10 cellular contexts compared by ENCODE assay signal in genomic region chr6:41021832-41022231, GRCh38. TPM values are rescaled to one million over a fixed set of nuclear protein-coding genes. Genes with fewer than 3 reads are reported as not detected.
DNase-seq lines count a peak whose midpoint lies in the region; ATAC-seq, FAIRE-seq and TF ChIP-seq lines count a peak whose summit lies in the region.
"Had no signal": no experiment of that assay in that cellular context is flagged by ENCODE, and none has a peak within 500 bp of the region (broad histone marks: within the 10 kb centered on the region; RNA-seq: fewer than 3 reads in every experiment).

No MANE protein-coding gene starts in this region.

- no peaks in the 10 kb centered on the region; the same call in 1 of the 2 replicates for H3K4me1 ChIP-seq in OCI-LY3 (ENCODE audit: low read length)
- peaks cover 11 to 33% (median 22%) of the 10 kb centered on the region in 3 donors for H3K4me1 ChIP-seq in pancreas

- no peak overlapping the region for H2AFZ ChIP-seq in OCI-LY3 (ENCODE audit: low read depth, low read length)

- no peak overlapping the region for H3K4me3 ChIP-seq in OCI-LY3 (ENCODE audit: low read length)
- no peak overlapping the region for H3K4me3 ChIP-seq in epithelial cell of proximal tubule (ENCODE audit: low read depth, low read length)
- no peak overlapping the region for H3K4me3 ChIP-seq in pancreas

- H3K27me3 ChIP-seq in OCI-LY3 (ENCODE audit: low read depth, low read length): no peaks in the 10 kb centered on the region
- H3K27me3 ChIP-seq in pancreas: no peaks in the 10 kb centered on the region

- H3K9me3 ChIP-seq in OCI-LY3 (ENCODE audit: insufficient read depth, low read length) (no peaks in the 10 kb centered on the region), pancreas (no peaks in the 10 kb centered on the region)

- H3K9ac ChIP-seq in OCI-LY3 (ENCODE audit: low read length): no peak overlapping the region

- intact Hi-C loops in pancreas (cut with DNase I): loop anchor here in 2 of 3 donors (10.0 kb wide), 1 partner anchor 127 kb away; no protein-coding TSS in a partner anchor

- DNase-seq in GM04503 (ENCODE audit: low read depth) (peak; percentile 37), epithelial cell of proximal tubule (ENCODE audit: low read depth) (no peak), pancreas (peak in 5 of 6 donors; percentile 51 to 77 (median 68)), NCI-H510A (lab: John Stamatoyannopoulos, UW) (no peak)
- DNase-seq in stimulated activated CD4-positive, alpha-beta T cell treated with anti-CD3 and anti-CD28 coated beads, Interleukin-2, amount 100 ng/mL, for 24 hours: no peak
- DNase-seq: activated T-cell treated with anti-CD3 and anti-CD28 coated beads, Interleukin-2, amount 50 U/mL, for 48 hours; NK-92 treated with Interleukin-12 subunit alpha and Interleukin-12 subunit beta, amount 100 ng/mL, for 24 hours; stimulated activated CD4-positive, alpha-beta T cell treated with anti-CD3 and anti-CD28 coated beads, Interleukin-15, amount 100 ng/mL, for 24 hours had no signal

- ATAC-seq in pancreas (peak; percentile 80 to 93 (median 90)), HG02763 (IDR thresholded peaks at IDR 0.05; ENCODE audit: unreplicated experiment) (no peak)

- WGBS in pancreas, 2 donors: 35 to 44% methylated on average over 3 of the region's 3 CpGs

- no peaks in the 10 kb centered on the region for H3K79me2 ChIP-seq in OCI-LY3 (ENCODE audit: low read length)

- no peaks in the 10 kb centered on the region for H4K20me1 ChIP-seq in OCI-LY3 (ENCODE audit: insufficient read depth, low read length)

- TF ChIP-seq CTCF in OCI-LY3 (IDR thresholded peaks at IDR 0.05; ENCODE audit: low read depth, low read length): peak; percentile 28; the same call in 1 of the 2 replicates
- peak; percentile 60 for TF ChIP-seq CTCF in epithelial cell of proximal tubule (conservative IDR thresholded peaks at IDR 0.05; ENCODE audit: low read depth, low read length)
- TF ChIP-seq CTCF in pancreas (IDR thresholded peaks at IDR 0.05): peak in 2 of 4 donors; percentile 8 to 13

- H3K36me3 ChIP-seq in OCI-LY3 (replicated peaks; ENCODE audit: low read depth, low read length) (no peaks in the 10 kb centered on the region), pancreas (no peaks in the 10 kb centered on the region)

- no peak overlapping the region for H3K4me2 ChIP-seq in OCI-LY3 (ENCODE audit: low read length)

- no peak for FAIRE-seq in pancreas (lab: Jason Lieb, UNC)

- H3K27ac ChIP-seq in OCI-LY3 (ENCODE audit: low read length): no peak overlapping the region
- H3K27ac ChIP-seq in pancreas: peak overlapping the region in 2 of 4 donors; percentile 53 to 55

RNA-seq across cellular contexts. Expression of gene UNC5CL, which starts 17.2 kb away (rescaled TPM):
- 0.58 and 2.2 TPM in 2 replicates for total RNA-seq in epithelial cell of proximal tubule
- total RNA-seq in pancreas: 10 to 100 TPM in 5 of 6 donors, 1 to 10 TPM in 1; 7.2 to 37.6 (median 12.0) TPM
- polyA plus RNA-seq in pancreas: 10 to 100 TPM; 37.0 to 40.6 TPM

RNA-seq across cellular contexts. Expression of gene TSPO2, which starts 20.4 kb away (rescaled TPM):
- not detected in 2 replicates for total RNA-seq in epithelial cell of proximal tubule
- under 1 TPM in 1 of 6 donors, not detected in 5; 0.28 TPM for total RNA-seq in pancreas
- under 1 TPM; 0.12 to 0.42 TPM for polyA plus RNA-seq in pancreas

RNA-seq across cellular contexts. Expression of gene APOBEC2, which starts 31.2 kb away (rescaled TPM):
- not detected in 2 replicates for total RNA-seq in epithelial cell of proximal tubule
- total RNA-seq in pancreas: 10 to 100 TPM in 1 of 6 donors, 1 to 10 TPM in 5; 2.7 to 13.2 (median 8.6) TPM
- 10 to 100 TPM in 1 of 2 donors, 1 to 10 TPM in 1; 6.6 to 29.6 TPM for polyA plus RNA-seq in pancreas

RNA-seq across cellular contexts. Expression of gene OARD1, which starts 50.3 kb away (rescaled TPM):
- total RNA-seq in epithelial cell of proximal tubule: 15.7 and 19.5 TPM in 2 replicates
- 10 to 100 TPM; 16.0 to 26.9 (median 20.6) TPM for total RNA-seq in pancreas
- 10 to 100 TPM; 21.1 to 30.9 TPM for polyA plus RNA-seq in pancreas

RNA-seq across cellular contexts. Expression of gene NFYA, which starts 50.9 kb away (rescaled TPM):
- 9.1 and 23.9 TPM in 2 replicates for total RNA-seq in epithelial cell of proximal tubule
- total RNA-seq in pancreas: 10 to 100 TPM in 2 of 6 donors, 1 to 10 TPM in 4; 5.9 to 14.1 (median 7.8) TPM
- polyA plus RNA-seq in pancreas: 10 to 100 TPM in 1 of 2 donors, 1 to 10 TPM in 1; 5.4 to 10.6 TPM

Comparison
In these comparisons a context has a peak if more than half of its experiments do, and no peak if none do; other contexts are left out.
1. DNase-seq: peak in GM04503 (single experiment) and pancreas (5 of 6); none in epithelial cell of proximal tubule (single experiment), NCI-H510A (single experiment) and stimulated activated CD4-positive, alpha-beta T cell treated with anti-CD3 and anti-CD28 coated beads, Interleukin-2, amount 100 ng/mL, for 24 hours (0 of 2).